In the genomic region with DNA sequence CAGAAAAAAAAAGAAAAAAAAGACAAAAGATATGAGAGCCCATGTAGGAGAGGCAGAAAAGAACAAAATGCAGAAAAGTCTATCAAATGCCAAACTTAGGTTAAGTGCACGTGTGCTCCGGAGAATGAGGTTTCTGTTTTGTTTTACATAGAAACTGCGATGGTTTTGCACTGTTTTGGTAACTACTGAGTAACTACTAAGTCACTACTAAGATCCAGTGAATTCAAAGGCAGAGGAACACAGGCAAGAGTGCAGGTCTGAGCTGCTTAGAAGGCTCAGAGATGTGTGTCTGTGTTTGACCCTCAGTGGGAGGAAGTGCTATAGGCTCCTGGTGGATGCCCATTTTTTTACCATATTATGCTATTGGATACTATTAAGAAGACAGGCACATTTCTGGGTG, we compare ENCODE assay signal across 1 cellular context.
TF ChIP-seq lines count a peak whose summit lies in the region.

No MANE protein-coding gene starts in this region.

TF ChIP-seq in SK-N-SH treated with all-trans-retinoic acid at 6 μM for 48 hours, 23 proteins besides CTCF, POLR2A, EP300 and RAD21 (continued from another document):
- TF ChIP-seq, protein P1, sequence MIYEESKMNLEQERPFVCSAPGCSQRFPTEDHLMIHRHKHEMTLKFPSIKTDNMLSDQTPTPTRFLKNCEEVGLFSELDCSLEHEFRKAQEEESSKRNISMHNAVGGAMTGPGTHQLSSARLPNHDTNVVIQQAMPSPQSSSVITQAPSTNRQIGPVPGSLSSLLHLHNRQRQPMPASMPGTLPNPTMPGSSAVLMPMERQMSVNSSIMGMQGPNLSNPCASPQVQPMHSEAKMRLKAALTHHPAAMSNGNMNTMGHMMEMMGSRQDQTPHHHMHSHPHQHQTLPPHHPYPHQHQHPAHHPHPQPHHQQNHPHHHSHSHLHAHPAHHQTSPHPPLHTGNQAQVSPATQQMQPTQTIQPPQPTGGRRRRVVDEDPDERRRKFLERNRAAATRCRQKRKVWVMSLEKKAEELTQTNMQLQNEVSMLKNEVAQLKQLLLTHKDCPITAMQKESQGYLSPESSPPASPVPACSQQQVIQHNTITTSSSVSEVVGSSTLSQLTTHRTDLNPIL (CRISPR knock-in tag; IDR thresholded peaks at IDR 0.05; ENCODE audit: low read depth), result no peak
- no peak for TF ChIP-seq CSDC2 (CRISPR knock-in tag; IDR thresholded peaks at IDR 0.05)
- no peak for TF ChIP-seq ESRRG (CRISPR knock-in tag; IDR thresholded peaks at IDR 0.05)
- TF ChIP-seq ZNF565 (CRISPR knock-in tag; conservative IDR thresholded peaks at IDR 0.05; ENCODE audit: low read depth), result no peak
- no peak for TF ChIP-seq ZC3H10 (CRISPR knock-in tag; IDR thresholded peaks at IDR 0.05)
- no peak for TF ChIP-seq SNAI2 (CRISPR knock-in tag; IDR thresholded peaks at IDR 0.05)
- TF ChIP-seq PPARA (CRISPR knock-in tag; IDR thresholded peaks at IDR 0.05; ENCODE audit: borderline replicate concordance), result no peak
- no peak for TF ChIP-seq ZFP3 (CRISPR knock-in tag; IDR thresholded peaks at IDR 0.05)
- TF ChIP-seq ZFP30 (CRISPR knock-in tag; IDR thresholded peaks at IDR 0.05), result no peak
- TF ChIP-seq TCF4 (CRISPR knock-in tag; IDR thresholded peaks at IDR 0.05; ENCODE audit: borderline replicate concordance), result no peak
- TF ChIP-seq ZNF8 (CRISPR knock-in tag; IDR thresholded peaks at IDR 0.05), result no peak
- no peak for TF ChIP-seq ISL1 (CRISPR knock-in tag; IDR thresholded peaks at IDR 0.05)
- TF ChIP-seq, protein P2, sequence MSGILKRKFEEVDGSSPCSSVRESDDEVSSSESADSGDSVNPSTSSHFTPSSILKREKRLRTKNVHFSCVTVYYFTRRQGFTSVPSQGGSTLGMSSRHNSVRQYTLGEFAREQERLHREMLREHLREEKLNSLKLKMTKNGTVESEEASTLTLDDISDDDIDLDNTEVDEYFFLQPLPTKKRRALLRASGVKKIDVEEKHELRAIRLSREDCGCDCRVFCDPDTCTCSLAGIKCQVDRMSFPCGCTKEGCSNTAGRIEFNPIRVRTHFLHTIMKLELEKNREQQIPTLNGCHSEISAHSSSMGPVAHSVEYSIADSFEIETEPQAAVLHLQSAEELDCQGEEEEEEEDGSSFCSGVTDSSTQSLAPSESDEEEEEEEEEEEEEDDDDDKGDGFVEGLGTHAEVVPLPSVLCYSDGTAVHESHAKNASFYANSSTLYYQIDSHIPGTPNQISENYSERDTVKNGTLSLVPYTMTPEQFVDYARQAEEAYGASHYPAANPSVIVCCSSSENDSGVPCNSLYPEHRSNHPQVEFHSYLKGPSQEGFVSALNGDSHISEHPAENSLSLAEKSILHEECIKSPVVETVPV (CRISPR knock-in tag; IDR thresholded peaks at IDR 0.05), result no peak
- TF ChIP-seq, protein P3, sequence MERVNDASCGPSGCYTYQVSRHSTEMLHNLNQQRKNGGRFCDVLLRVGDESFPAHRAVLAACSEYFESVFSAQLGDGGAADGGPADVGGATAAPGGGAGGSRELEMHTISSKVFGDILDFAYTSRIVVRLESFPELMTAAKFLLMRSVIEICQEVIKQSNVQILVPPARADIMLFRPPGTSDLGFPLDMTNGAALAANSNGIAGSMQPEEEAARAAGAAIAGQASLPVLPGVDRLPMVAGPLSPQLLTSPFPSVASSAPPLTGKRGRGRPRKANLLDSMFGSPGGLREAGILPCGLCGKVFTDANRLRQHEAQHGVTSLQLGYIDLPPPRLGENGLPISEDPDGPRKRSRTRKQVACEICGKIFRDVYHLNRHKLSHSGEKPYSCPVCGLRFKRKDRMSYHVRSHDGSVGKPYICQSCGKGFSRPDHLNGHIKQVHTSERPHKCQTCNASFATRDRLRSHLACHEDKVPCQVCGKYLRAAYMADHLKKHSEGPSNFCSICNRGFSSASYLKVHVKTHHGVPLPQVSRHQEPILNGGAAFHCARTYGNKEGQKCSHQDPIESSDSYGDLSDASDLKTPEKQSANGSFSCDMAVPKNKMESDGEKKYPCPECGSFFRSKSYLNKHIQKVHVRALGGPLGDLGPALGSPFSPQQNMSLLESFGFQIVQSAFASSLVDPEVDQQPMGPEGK (CRISPR knock-in tag; IDR thresholded peaks at IDR 0.05; ENCODE audit: borderline replicate concordance), result no peak
- TF ChIP-seq TOX (CRISPR knock-in tag; IDR thresholded peaks at IDR 0.05; ENCODE audit: borderline replicate concordance), result no peak
- no peak for TF ChIP-seq ZNF70 (CRISPR knock-in tag; IDR thresholded peaks at IDR 0.05)
